ENCODE assay signal across 7 cellular contexts in genomic region chrX:53714580-53715335, GRCh38. TPM values are rescaled to one million over a fixed set of nuclear protein-coding genes. Genes with fewer than 3 reads are reported as not detected.
DNase-seq lines count a peak whose midpoint lies in the region; ATAC-seq and TF ChIP-seq lines count a peak whose summit lies in the region.

No MANE protein-coding gene starts in this region.

- peak; percentile 70 for DNase-seq in activated T-helper 1 cell treated with anti-CD3 and anti-CD28 coated beads, Interleukin-12 subunit alpha, Interleukin-12 subunit beta, Interleukin-2, Interleukin-4 antibody, amounts not matched to agents 30 ng/mL and 10 ng/mL and 1 ng/mL, durations not matched to agents 14 hours and 24 hours and 36 hours (ENCODE audit: low spot score)
- DNase-seq in mesenchymal stem cell, result no peak
- no peak for DNase-seq in LoVo (ENCODE audit: low spot score)
- DNase-seq in NCI-H2081 (lab: John Stamatoyannopoulos, UW), result no peak

- H3K4me1 Mint-ChIP-seq in activated T-helper 1 cell treated with anti-CD3 and anti-CD28 coated beads, Interleukin-12 subunit alpha, Interleukin-12 subunit beta, Interleukin-2, Interleukin-4 antibody, amounts not matched to agents 30 ng/mL and 10 ng/mL and 1 ng/mL, durations not matched to agents 14 hours and 24 hours and 36 hours (ENCODE audit: low read depth), result peaks cover 52% of the 10 kb centered on the region

- TF ChIP-seq CTCF in OCI-LY3 (IDR thresholded peaks at IDR 0.05; ENCODE audit: low read depth, low read length), result peak; percentile 28; the same call in 1 of the 2 replicates

- H3K27me3 Mint-ChIP-seq in activated T-helper 1 cell treated with anti-CD3 and anti-CD28 coated beads, Interleukin-12 subunit alpha, Interleukin-12 subunit beta, Interleukin-2, Interleukin-4 antibody, amounts not matched to agents 30 ng/mL and 10 ng/mL and 1 ng/mL, durations not matched to agents 14 hours and 24 hours and 36 hours (ENCODE audit: insufficient read depth), result no peaks in the 10 kb centered on the region

- 74% methylated on average over 4 of the region's 4 CpGs for WGBS in mesenchymal stem cell

- H3K36me3 ChIP-seq in OCI-LY3 (replicated peaks; ENCODE audit: low read depth, low read length), result no peaks in the 10 kb centered on the region
- H3K36me3 ChIP-seq in mesenchymal stem cell (ENCODE audit: control insufficient read depth in 1 of 2, insufficient read depth in 2 of 2, low read depth in 1 of 2, low read length in 2 of 2), result no peaks in the 10 kb centered on the region

- H2AFZ ChIP-seq in OCI-LY3 (ENCODE audit: low read depth, low read length) (peak overlapping the region; percentile 53; the same call in 1 of the 2 replicates), mesenchymal stem cell (ENCODE audit: low read depth, low read length) (no peak overlapping the region)

- peak overlapping the region; percentile 94 for H3K4me2 ChIP-seq in OCI-LY3 (ENCODE audit: low read length)
- H3K4me2 ChIP-seq in mesenchymal stem cell (ENCODE audit: low read length, poor library complexity, severe bottlenecking), result no peak overlapping the region

- H4K20me1 ChIP-seq in OCI-LY3 (ENCODE audit: insufficient read depth, low read length), result no peaks in the 10 kb centered on the region

- H3K27ac Mint-ChIP-seq in activated T-helper 1 cell treated with anti-CD3 and anti-CD28 coated beads, Interleukin-12 subunit alpha, Interleukin-12 subunit beta, Interleukin-2, Interleukin-4 antibody, amounts not matched to agents 30 ng/mL and 10 ng/mL and 1 ng/mL, durations not matched to agents 14 hours and 24 hours and 36 hours, result peak overlapping the region; percentile 99

- peak overlapping the region; percentile 88 for H3K4me3 Mint-ChIP-seq in activated T-helper 1 cell treated with anti-CD3 and anti-CD28 coated beads, Interleukin-12 subunit alpha, Interleukin-12 subunit beta, Interleukin-2, Interleukin-4 antibody, amounts not matched to agents 30 ng/mL and 10 ng/mL and 1 ng/mL, durations not matched to agents 14 hours and 24 hours and 36 hours

- no peak overlapping the region for H2AK5ac ChIP-seq in mesenchymal stem cell (ENCODE audit: low read length, severe bottlenecking)

- no peak overlapping the region for H4K8ac ChIP-seq in mesenchymal stem cell (ENCODE audit: low read length)

- H3K23ac ChIP-seq in mesenchymal stem cell (ENCODE audit: low read length in 2 of 2), result no peak overlapping the region

- H4K91ac ChIP-seq in mesenchymal stem cell (ENCODE audit: low read length), result no peak overlapping the region

- no peak overlapping the region for H3K4ac ChIP-seq in mesenchymal stem cell (ENCODE audit: low read depth in 1 of 2, low read length in 2 of 2)

- no peak overlapping the region for H2BK120ac ChIP-seq in mesenchymal stem cell (ENCODE audit: low read depth, low read length)

- H3K4me1 ChIP-seq in OCI-LY3 (ENCODE audit: low read length), result peaks cover 57% of the 10 kb centered on the region
- peaks cover 4% of the 10 kb centered on the region for H3K4me1 ChIP-seq in mesenchymal stem cell (ENCODE audit: control insufficient read depth, insufficient read depth, low read depth, low read length)

- H3K36me3 Mint-ChIP-seq in activated T-helper 1 cell treated with anti-CD3 and anti-CD28 coated beads, Interleukin-12 subunit alpha, Interleukin-12 subunit beta, Interleukin-2, Interleukin-4 antibody, amounts not matched to agents 30 ng/mL and 10 ng/mL and 1 ng/mL, durations not matched to agents 14 hours and 24 hours and 36 hours (ENCODE audit: low read depth), result peaks cover 14% of the 10 kb centered on the region

- no peaks in the 10 kb centered on the region for H3K9me3 ChIP-seq in OCI-LY3 (ENCODE audit: insufficient read depth, low read length)
- no peaks in the 10 kb centered on the region for H3K9me3 ChIP-seq in mesenchymal stem cell (ENCODE audit: control insufficient read depth, low read length)

- no peaks in the 10 kb centered on the region for H3K9me3 Mint-ChIP-seq in activated T-helper 1 cell treated with anti-CD3 and anti-CD28 coated beads, Interleukin-12 subunit alpha, Interleukin-12 subunit beta, Interleukin-2, Interleukin-4 antibody, amounts not matched to agents 30 ng/mL and 10 ng/mL and 1 ng/mL, durations not matched to agents 14 hours and 24 hours and 36 hours

- H3K27ac ChIP-seq in OCI-LY3 (ENCODE audit: low read length) (peak overlapping the region; percentile 63), mesenchymal stem cell (ENCODE audit: low read length, poor library complexity, severe bottlenecking) (peak overlapping the region; percentile 24)

- no peak overlapping the region for H2BK12ac ChIP-seq in mesenchymal stem cell (ENCODE audit: low read length in 2 of 2)

- no peaks in the 10 kb centered on the region for H3K27me3 ChIP-seq in OCI-LY3 (ENCODE audit: low read depth, low read length)
- H3K27me3 ChIP-seq in mesenchymal stem cell (ENCODE audit: control insufficient read depth in 1 of 2, insufficient read depth in 1 of 2, low read length in 2 of 2), result peaks cover 0 to 4% of the 10 kb centered on the region in 2 experiments

- ATAC-seq in GM18867 (IDR thresholded peaks at IDR 0.05; ENCODE audit: unreplicated experiment), result peak; percentile 64
- peak; percentile 69 for ATAC-seq in HG02852 (IDR thresholded peaks at IDR 0.05; ENCODE audit: unreplicated experiment)

- H3K18ac ChIP-seq in mesenchymal stem cell (ENCODE audit: low read depth in 1 of 2, low read length in 2 of 2), result no peak overlapping the region

- no peak overlapping the region for H2BK5ac ChIP-seq in mesenchymal stem cell (ENCODE audit: low read depth, low read length, poor library complexity, severe bottlenecking)

- no peaks in the 10 kb centered on the region for H3K79me2 ChIP-seq in OCI-LY3 (ENCODE audit: low read length)

- peak overlapping the region; percentile 69 for H3K4me3 ChIP-seq in OCI-LY3 (ENCODE audit: low read length)
- peak overlapping the region in 1 of 2 experiments; percentile 3 for H3K4me3 ChIP-seq in mesenchymal stem cell (ENCODE audit: insufficient read depth in 1 of 2, low read depth in 1 of 2, low read length in 2 of 2)

- peak overlapping the region; percentile 70 for H3K9ac ChIP-seq in OCI-LY3 (ENCODE audit: low read length)
- peak overlapping the region; percentile 14 for H3K9ac ChIP-seq in mesenchymal stem cell (ENCODE audit: low read length)

- no peaks in the 10 kb centered on the region for H3K79me1 ChIP-seq in mesenchymal stem cell (replicated peaks; ENCODE audit: low read length, poor library complexity, severe bottlenecking)

- H3K14ac ChIP-seq in mesenchymal stem cell (ENCODE audit: low read length in 2 of 2), result no peak overlapping the region

- intact Hi-C loops in activated T-helper 1 cell treated with anti-CD3 and anti-CD28 coated beads, Interleukin-12 subunit alpha, Interleukin-12 subunit beta, Interleukin-2, Interleukin-4 antibody, amounts not matched to agents 30 ng/mL and 10 ng/mL and 1 ng/mL, durations not matched to agents 14 hours and 24 hours and 36 hours (cut with micrococcal nuclease), result loop anchor here (1.0 to 10.0 kb wide), 3 partner anchors 19 to 120 kb away; no protein-coding TSS in a partner anchor

- H2BK15ac ChIP-seq in mesenchymal stem cell (ENCODE audit: low read depth, poor library complexity, severe bottlenecking), result no peak overlapping the region

RNA-seq across cellular contexts. Expression of gene HUWE1, which starts 28.2 kb away (rescaled TPM):
- total RNA-seq in activated T-helper 1 cell treated with anti-CD3 and anti-CD28 coated beads, Interleukin-12 subunit alpha, Interleukin-12 subunit beta, Interleukin-2, Interleukin-4 antibody, amounts not matched to agents 30 ng/mL and 10 ng/mL and 1 ng/mL, durations not matched to agents 14 hours and 24 hours and 36 hours, result 367 and 385 TPM in 2 replicates
- polyA plus RNA-seq in mesenchymal stem cell (2013, experiment 1 of 2), result 28.1 TPM
- 25.9 TPM for polyA plus RNA-seq in mesenchymal stem cell (2013, experiment 2 of 2)
